ENCODE assay signal across 14 cellular contexts in genomic region chr16:12111223-12111622, GRCh38.
"Had no signal": no experiment of that assay in that cellular context is flagged by ENCODE, and none has a peak within 500 bp of the region (broad histone marks: within the 10 kb centered on the region; RNA-seq: fewer than 3 reads in every experiment).

No MANE protein-coding gene starts in this region.

- H3K4me3 ChIP-seq: psoas muscle, sigmoid colon had no signal

- H3K36me3 ChIP-seq: sigmoid colon had no signal

- H3K27ac Mint-ChIP-seq: activated naive CD4-positive, alpha-beta T cell treated with anti-CD3 and anti-CD28 coated beads, Interleukin-2, amount 50 U/mL, for 24 hours; natural killer cell treated with Interleukin-12 subunit alpha and Interleukin-12 subunit beta and Interleukin-15 and Interleukin-18, amount 100 ng/mL, for 72 hours; stimulated activated effector memory CD8-positive, alpha-beta T cell treated with anti-CD3 and anti-CD28 coated beads, Interleukin-12 subunit alpha, Interleukin-12 subunit beta, amount 100 ng/mL, for 72 hours; T-cell had no signal

- H3K4me1 Mint-ChIP-seq: stimulated activated effector memory CD8-positive, alpha-beta T cell treated with anti-CD3 and anti-CD28 coated beads, Interleukin-12 subunit alpha, Interleukin-12 subunit beta, amount 100 ng/mL, for 72 hours had no signal

- ATAC-seq: left ventricle myocardium superior; natural killer cell treated with Interleukin-12 subunit alpha and Interleukin-12 subunit beta and Interleukin-15 and Interleukin-18, amount 100 ng/mL, for 72 hours; psoas muscle; stimulated activated effector memory CD8-positive, alpha-beta T cell treated with anti-CD3 and anti-CD28 coated beads, Interleukin-12 subunit alpha, Interleukin-12 subunit beta, amount 100 ng/mL, for 72 hours; T-cell had no signal

- H3K27me3 ChIP-seq: sigmoid colon had no signal

- H3K4me1 ChIP-seq: psoas muscle, sigmoid colon had no signal

- H3K27me3 Mint-ChIP-seq: activated naive CD4-positive, alpha-beta T cell treated with anti-CD3 and anti-CD28 coated beads, Interleukin-2, amount 50 U/mL, for 24 hours; natural killer cell treated with Interleukin-12 subunit alpha and Interleukin-12 subunit beta and Interleukin-15 and Interleukin-18, amount 100 ng/mL, for 72 hours; T-cell had no signal

- DNase-seq: activated CD4-positive, alpha-beta T cell treated with anti-CD3 and anti-CD28 coated beads for 1 hour; activated CD4-positive, alpha-beta T cell treated with anti-CD3 and anti-CD28 coated beads, Interleukin-2, amount 50 U/mL, for 4 hours; left ventricle myocardium superior; mesenchymal stem cell; psoas muscle; sigmoid colon; stimulated activated CD4-positive, alpha-beta T cell treated with anti-CD3 and anti-CD28 coated beads, Interleukin-12 subunit alpha, Interleukin-12 subunit beta, amount 100 ng/mL, for 4 hours; stimulated activated CD4-positive, alpha-beta T cell treated with anti-CD3 and anti-CD28 coated beads, Interleukin-2, amount 100 ng/mL, for 24 hours; T-cell; T-helper 9 cell had no signal

- H3K27ac ChIP-seq: psoas muscle, sigmoid colon, VCaP had no signal

- H3K36me3 Mint-ChIP-seq: natural killer cell treated with Interleukin-12 subunit alpha and Interleukin-12 subunit beta and Interleukin-15 and Interleukin-18, amount 100 ng/mL, for 72 hours; stimulated activated effector memory CD8-positive, alpha-beta T cell treated with anti-CD3 and anti-CD28 coated beads, Interleukin-12 subunit alpha, Interleukin-12 subunit beta, amount 100 ng/mL, for 72 hours had no signal

- H3K9me3 Mint-ChIP-seq: activated naive CD4-positive, alpha-beta T cell treated with anti-CD3 and anti-CD28 coated beads, Interleukin-2, amount 50 U/mL, for 24 hours; natural killer cell treated with Interleukin-12 subunit alpha and Interleukin-12 subunit beta and Interleukin-15 and Interleukin-18, amount 100 ng/mL, for 72 hours; stimulated activated effector memory CD8-positive, alpha-beta T cell treated with anti-CD3 and anti-CD28 coated beads, Interleukin-12 subunit alpha, Interleukin-12 subunit beta, amount 100 ng/mL, for 72 hours; T-cell had no signal

- H3K4me3 Mint-ChIP-seq: activated naive CD4-positive, alpha-beta T cell treated with anti-CD3 and anti-CD28 coated beads, Interleukin-2, amount 50 U/mL, for 24 hours; natural killer cell treated with Interleukin-12 subunit alpha and Interleukin-12 subunit beta and Interleukin-15 and Interleukin-18, amount 100 ng/mL, for 72 hours; stimulated activated effector memory CD8-positive, alpha-beta T cell treated with anti-CD3 and anti-CD28 coated beads, Interleukin-12 subunit alpha, Interleukin-12 subunit beta, amount 100 ng/mL, for 72 hours; T-cell had no signal

- H3K9me3 ChIP-seq: psoas muscle, sigmoid colon had no signal
